ENCODE assay signal across 8 cellular contexts in genomic region chr2:15943378-15943851, GRCh38. TPM values are rescaled to one million over a fixed set of nuclear protein-coding genes. Genes with fewer than 3 reads are reported as not detected.
A peak's percentile ranks its signal among the peaks of the same experiment; 100 is the strongest.
DNase-seq lines count a peak whose midpoint lies in the region; ATAC-seq and TF ChIP-seq lines count a peak whose summit lies in the region.

No MANE protein-coding gene starts in this region.

- no peaks in the 10 kb centered on the region for H3K9me3 Mint-ChIP-seq in activated T-cell treated with anti-CD3 and anti-CD28 coated beads, Interleukin-2, amount 50 U/mL, for 24 hours
- no peaks in the 10 kb centered on the region for H3K9me3 Mint-ChIP-seq in activated T-cell treated with anti-CD3 and anti-CD28 coated beads, Interleukin-2, amount 50 U/mL, for 4 hours

- peak; percentile 41 for TF ChIP-seq CTCF in OCI-LY7 (conservative IDR thresholded peaks at IDR 0.05; ENCODE audit: low read length)

- no peaks in the 10 kb centered on the region for H3K9me3 ChIP-seq in OCI-LY7 (ENCODE audit: low read length)

- peak; percentile 34 for DNase-seq in activated T-cell treated with anti-CD3 and anti-CD28 coated beads, Interleukin-2, amount 50 U/mL, for 24 hours
- DNase-seq in activated T-cell treated with anti-CD3 and anti-CD28 coated beads, Interleukin-2, amount 50 U/mL, for 4 hours, result no peak
- no peak for DNase-seq in OCI-LY7 (ENCODE audit: low spot score)
- peak; percentile 6 to 82 (median 55) for DNase-seq in substantia nigra (lab: John Stamatoyannopoulos, UW)
- DNase-seq in NCI-H1105 (lab: John Stamatoyannopoulos, UW), result no peak

- intact Hi-C loops in OCI-LY7 (cut with micrococcal nuclease; ENCODE audit: unreplicated experiment), result no loop called here

- BruUV-seq in OCI-LY7 (replicated peaks; lab: Mats Ljungman, UMichigan), result no TSS peak

- H3K9me2 ChIP-seq in OCI-LY7 (ENCODE audit: insufficient read depth, low read length), result no peaks in the 10 kb centered on the region

- no peaks in the 10 kb centered on the region for H3K36me3 Mint-ChIP-seq in activated T-cell treated with anti-CD3 and anti-CD28 coated beads, Interleukin-2, amount 50 U/mL, for 24 hours (ENCODE audit: low read depth)
- H3K36me3 Mint-ChIP-seq in activated T-cell treated with anti-CD3 and anti-CD28 coated beads, Interleukin-2, amount 50 U/mL, for 4 hours (ENCODE audit: insufficient read depth), result no peaks in the 10 kb centered on the region

- no peaks in the 10 kb centered on the region for H3K4me1 ChIP-seq in OCI-LY7 (ENCODE audit: insufficient read depth, low read length, poor library complexity, severe bottlenecking)

- no peak overlapping the region for H3K27ac ChIP-seq in OCI-LY7 (ENCODE audit: low read depth, low read length, poor library complexity, severe bottlenecking)
- H3K27ac ChIP-seq in substantia nigra (ENCODE audit: low read depth, low read length, poor library complexity, severe bottlenecking), result peak overlapping the region; percentile 84

- no peaks in the 10 kb centered on the region for H4K20me1 ChIP-seq in OCI-LY7 (ENCODE audit: insufficient read depth, low read length)

- H3K4me1 Mint-ChIP-seq in activated T-cell treated with anti-CD3 and anti-CD28 coated beads, Interleukin-2, amount 50 U/mL, for 24 hours (ENCODE audit: low read depth), result peaks cover 38% of the 10 kb centered on the region
- peaks cover 37% of the 10 kb centered on the region for H3K4me1 Mint-ChIP-seq in activated T-cell treated with anti-CD3 and anti-CD28 coated beads, Interleukin-2, amount 50 U/mL, for 4 hours (ENCODE audit: low read depth)

- H3K4me2 ChIP-seq in OCI-LY7 (ENCODE audit: low read length), result no peak overlapping the region

- H3K36me3 ChIP-seq in OCI-LY7 (ENCODE audit: insufficient read depth, low read length), result no peaks in the 10 kb centered on the region

- ATAC-seq in activated T-cell treated with anti-CD3 and anti-CD28 coated beads, Interleukin-2, amount 50 U/mL, for 4 hours, result no peak
- no peak for ATAC-seq in GM18867 (IDR thresholded peaks at IDR 0.05; ENCODE audit: unreplicated experiment)
- ATAC-seq in GM18868 (IDR thresholded peaks at IDR 0.05; ENCODE audit: unreplicated experiment), result no peak

- H3K4me3 Mint-ChIP-seq in activated T-cell treated with anti-CD3 and anti-CD28 coated beads, Interleukin-2, amount 50 U/mL, for 24 hours, result peak overlapping the region; percentile 23
- no peak overlapping the region for H3K4me3 Mint-ChIP-seq in activated T-cell treated with anti-CD3 and anti-CD28 coated beads, Interleukin-2, amount 50 U/mL, for 4 hours

- H3K27ac Mint-ChIP-seq in activated T-cell treated with anti-CD3 and anti-CD28 coated beads, Interleukin-2, amount 50 U/mL, for 24 hours, result no peak overlapping the region

- peaks cover 57% of the 10 kb centered on the region for H3K27me3 Mint-ChIP-seq in activated T-cell treated with anti-CD3 and anti-CD28 coated beads, Interleukin-2, amount 50 U/mL, for 24 hours
- H3K27me3 Mint-ChIP-seq in activated T-cell treated with anti-CD3 and anti-CD28 coated beads, Interleukin-2, amount 50 U/mL, for 4 hours (ENCODE audit: low read depth), result peaks cover 40% of the 10 kb centered on the region

- POLR2A ChIA-PET in OCI-LY7 (lab: Charles Lee), result no interaction called here

- H2AFZ ChIP-seq in OCI-LY7 (ENCODE audit: low read length), result no peak overlapping the region

- H3K79me2 ChIP-seq in OCI-LY7 (ENCODE audit: insufficient read depth, low read depth, low read length), result no peaks in the 10 kb centered on the region

- CTCF ChIA-PET in OCI-LY7 (lab: Charles Lee; ENCODE audit: unreplicated experiment), result no interaction called here

- H3K4me3 ChIP-seq in OCI-LY7 (ENCODE audit: low read depth, low read length, poor library complexity, severe bottlenecking) (no peak overlapping the region), iPS-11a (ENCODE audit: low read depth, low read length) (peak overlapping the region; percentile 88)

RNA-seq across cellular contexts. Expression of gene MYCN, which starts 3.1 kb away (rescaled TPM):
- under 1 TPM; 0.40 to 0.60 (median 0.40) TPM for total RNA-seq in activated T-cell treated with anti-CD3 and anti-CD28 coated beads, Interleukin-2, amount 50 U/mL, for 4 hours
- total RNA-seq in OCI-LY7 (2014; rRNA removed; shearing (Covaris generic)), result not detected in 2 replicates
- not detected in 2 replicates for total RNA-seq in OCI-LY7 (2022)

Comparison
In these comparisons a context has a peak if more than half of its experiments do, and no peak if none do; other contexts are left out.
1. DNase-seq: peak in activated T-cell treated with anti-CD3 and anti-CD28 coated beads, Interleukin-2, amount 50 U/mL, for 24 hours (single experiment) and substantia nigra (49 of 49); none in activated T-cell treated with anti-CD3 and anti-CD28 coated beads, Interleukin-2, amount 50 U/mL, for 4 hours (single experiment), OCI-LY7 (single experiment) and NCI-H1105 (single experiment).